In genomic region chr9:36987409-36987808, GRCh38 we compare ENCODE assay signal across 1 cellular context.
TF ChIP-seq lines count a peak whose summit lies in the region.

No MANE protein-coding gene starts in this region.

TF ChIP-seq in GM23338, 12 proteins besides CTCF, POLR2A, EP300 and RAD21 (continued from another document):
- TF ChIP-seq ZNF462 (CRISPR knock-in tag; IDR thresholded peaks at IDR 0.05) = no peak
- TF ChIP-seq NANOG (IDR thresholded peaks at IDR 0.05; ENCODE audit: borderline replicate concordance) = no peak
- TF ChIP-seq ZNF331 (CRISPR knock-in tag; IDR thresholded peaks at IDR 0.05; ENCODE audit: low read depth) = no peak
- TF ChIP-seq EZH2 (IDR thresholded peaks at IDR 0.05; ENCODE audit: low read depth, unreplicated experiment) = no peak
